8 cellular contexts compared by ENCODE assay signal in the genomic region with DNA sequence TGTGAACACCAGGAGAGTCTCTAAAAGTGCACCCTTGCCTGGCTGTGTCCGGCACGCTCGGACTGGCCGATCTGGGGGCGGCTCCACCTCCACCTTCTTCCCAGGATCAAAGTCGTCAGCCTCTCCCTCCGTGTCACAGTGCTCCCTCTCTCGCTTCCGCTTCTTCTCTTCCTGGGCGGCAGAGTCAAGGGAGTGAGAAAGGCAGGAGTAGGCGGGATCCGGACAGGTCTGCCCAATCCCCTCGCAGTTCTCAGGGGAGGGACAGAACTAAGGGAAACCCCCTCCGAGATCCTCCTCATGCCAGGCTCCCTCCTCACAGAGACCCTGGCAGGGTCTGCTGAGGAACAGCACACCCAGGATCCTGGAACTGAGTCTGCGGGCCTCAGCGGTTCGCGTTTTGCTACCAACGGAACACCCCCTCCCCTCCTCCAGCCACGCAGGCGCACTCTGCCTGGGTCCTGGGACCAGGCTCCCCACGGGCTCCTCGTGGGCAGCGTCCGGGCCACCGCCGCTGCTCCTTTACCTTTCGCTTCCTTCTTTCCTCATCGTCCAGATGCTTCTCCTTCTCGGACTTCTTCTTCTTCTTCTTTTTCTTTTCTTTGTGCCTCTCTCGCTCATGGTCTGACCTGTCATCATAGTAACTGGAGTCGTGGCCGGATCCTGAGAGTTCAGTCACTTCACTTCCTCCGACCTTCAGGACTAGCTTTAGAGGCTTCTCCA. TPM values are rescaled to one million over a fixed set of nuclear protein-coding genes. Genes with fewer than 3 reads are reported as not detected.
DNase-seq lines count a peak whose midpoint lies in the region; ATAC-seq and TF ChIP-seq lines count a peak whose summit lies in the region.

No MANE protein-coding gene starts in this region.

- H3K27ac ChIP-seq in ACC112 (ENCODE audit: low read depth, low read length) = 0 out of 2 replicates have a peak overlapping the region, but pooled peaks have one; percentile 73
- H3K27ac ChIP-seq in HUES64 (ENCODE audit: low read depth, low read length) = no peak overlapping the region
- H3K27ac ChIP-seq in tibial nerve = peak overlapping the region in 3 of 4 donors; percentile 80 to 91 (median 89)

- H3K36me3 ChIP-seq in ACC112 (ENCODE audit: insufficient read depth, low read length) (peaks cover 29% of the 10 kb centered on the region), HUES64 (ENCODE audit: insufficient read depth, low read length) (peaks cover 79% of the 10 kb centered on the region), tibial nerve (peaks cover 0 to 50% (median 20%) of the 10 kb centered on the region in 3 donors)

- H3K9me3 ChIP-seq in HUES64 (ENCODE audit: insufficient read depth, low read depth, low read length) (no peaks in the 10 kb centered on the region), tibial nerve (no peaks in the 10 kb centered on the region)

- no peak for TF ChIP-seq CTCF in tibial nerve (IDR thresholded peaks at IDR 0.05)

- H3K9ac ChIP-seq in HUES64 (ENCODE audit: low read depth, low read length) = peak overlapping the region; percentile 97

- POLR2A ChIA-PET in HEK293T (lab: Yijun Ruan, JAX) = interaction anchor here (1.3 to 3.5 kb wide), 5 partner anchors 11 to 198 kb away, joined by 3 to 28 read pairs (median 4); a partner anchor contains a TSS

- H3K79me2 ChIP-seq in ACC112 (ENCODE audit: control insufficient read depth, insufficient read depth, low read length, unreplicated experiment) = peaks cover 81% of the 10 kb centered on the region

- H3K4me3 ChIP-seq in ACC112 (ENCODE audit: low read depth, low read length) (peak overlapping the region; percentile 95), HUES64 (ENCODE audit: low read length) (peak overlapping the region; percentile 84), tibial nerve (peak overlapping the region in 3 of 4 donors; percentile 71 to 85 (median 80))

- WGBS in HUES64 = 39% methylated on average over 33 of the region's 34 CpGs
- 73 to 74% methylated on average over 34 of the region's 34 CpGs for WGBS in tibial nerve, 2 donors

- H3K27me3 ChIP-seq in ACC112 (ENCODE audit: insufficient read depth, low read length) (no peaks in the 10 kb centered on the region), HUES64 (ENCODE audit: insufficient read depth, low read length) (no peaks in the 10 kb centered on the region), tibial nerve (no peaks in the 10 kb centered on the region)

- H3K4me1 Mint-ChIP-seq in activated T-helper 17 cell treated with anti-CD3 and anti-CD28 coated beads, Interleukin-2, amount 50 U/mL, for 72 hours = peaks cover 15% of the 10 kb centered on the region

- peaks cover 27% of the 10 kb centered on the region for H3K4me1 ChIP-seq in ACC112 (ENCODE audit: control insufficient read depth, insufficient read depth, low read length, unreplicated experiment)
- peaks cover 10% of the 10 kb centered on the region; the same call in 1 of the 2 replicates for H3K4me1 ChIP-seq in HUES64 (ENCODE audit: insufficient read depth, low read length)
- H3K4me1 ChIP-seq in tibial nerve = peaks cover 0 to 30% (median 18%) of the 10 kb centered on the region in 4 donors

- DNase-seq in kidney tubule cell (ENCODE audit: low spot score) = peak; percentile 45
- DNase-seq in tibial nerve (ENCODE audit: low spot score in 2 of 2) = no peak
- no peak for DNase-seq in NCI-H446 treated with DMSO at 0.1 percent for 48 hours (lab: John Stamatoyannopoulos, UW)
- no peak for DNase-seq in HEK293T (ENCODE audit: extremely low spot score)
- no peak for DNase-seq in KG1 (lab: John Stamatoyannopoulos, UW)

- no peaks in the 10 kb centered on the region for H3K9me3 Mint-ChIP-seq in activated T-helper 17 cell treated with anti-CD3 and anti-CD28 coated beads, Interleukin-2, amount 50 U/mL, for 72 hours

- H2AFZ ChIP-seq in ACC112 (ENCODE audit: low read length, unreplicated experiment) = no peak overlapping the region

- CTCF ChIA-PET in HEK293T (lab: Yijun Ruan, JAX) = interaction anchor here (1.2 kb wide), 1 partner anchor 222 kb away, joined by 3 read pairs; no protein-coding TSS in a partner anchor

- H3K27ac Mint-ChIP-seq in activated T-helper 17 cell treated with anti-CD3 and anti-CD28 coated beads, Interleukin-2, amount 50 U/mL, for 72 hours = peak overlapping the region; percentile 93

- H3K36me3 Mint-ChIP-seq in activated T-helper 17 cell treated with anti-CD3 and anti-CD28 coated beads, Interleukin-2, amount 50 U/mL, for 72 hours (ENCODE audit: low read depth) = peaks cover 70% of the 10 kb centered on the region

- no peak for ATAC-seq in activated T-helper 17 cell treated with anti-CD3 and anti-CD28 coated beads, Interleukin-2, amount 50 U/mL, for 72 hours (replicated peaks)

- H3K27me3 Mint-ChIP-seq in activated T-helper 17 cell treated with anti-CD3 and anti-CD28 coated beads, Interleukin-2, amount 50 U/mL, for 72 hours = no peaks in the 10 kb centered on the region

- H3K4me3 Mint-ChIP-seq in activated T-helper 17 cell treated with anti-CD3 and anti-CD28 coated beads, Interleukin-2, amount 50 U/mL, for 72 hours = peak overlapping the region; percentile 94

- no peak for TF ChIP-seq EP300 in tibial nerve (IDR thresholded peaks at IDR 0.05)

- no peak for TF ChIP-seq POLR2A in tibial nerve (IDR thresholded peaks at IDR 0.05)

TF ChIP-seq in HEK293T, 16 proteins besides CTCF, POLR2A, EP300 and RAD21:
- TF ChIP-seq SP1 (IDR thresholded peaks at IDR 0.05) = no peak

RNA-seq across cellular contexts. Expression of a gene that starts 1.3 kb away (rescaled TPM):
- 32.3 TPM for polyA plus RNA-seq in HUES64 (2013, experiment 1 of 2)
- 34.2 TPM for polyA plus RNA-seq in HUES64 (2013, experiment 2 of 2)
- total RNA-seq in activated T-helper 17 cell treated with anti-CD3 and anti-CD28 coated beads, Interleukin-2, amount 50 U/mL, for 72 hours = 10 to 100 TPM; 65.2 to 72.5 TPM
- 10 to 100 TPM; 35.8 to 55.3 (median 49.0) TPM for total RNA-seq in tibial nerve

RNA-seq across cellular contexts. Expression of a gene that starts 1.4 kb away (rescaled TPM):
- polyA plus RNA-seq in HUES64 (2013, experiment 1 of 2) = 40.2 TPM
- polyA plus RNA-seq in HUES64 (2013, experiment 2 of 2) = 35.9 TPM
- total RNA-seq in activated T-helper 17 cell treated with anti-CD3 and anti-CD28 coated beads, Interleukin-2, amount 50 U/mL, for 72 hours = 10 to 100 TPM; 18.3 to 45.0 TPM
- total RNA-seq in tibial nerve = 1 to 10 TPM in 1 of 4 donors, under 1 TPM in 3; 0.30 to 1.3 (median 0.52) TPM

RNA-seq across cellular contexts. Expression of a gene that starts 40.5 kb away (rescaled TPM):
- polyA plus RNA-seq in HUES64 (2013, experiment 1 of 2) = 7.2 TPM
- 5.5 TPM for polyA plus RNA-seq in HUES64 (2013, experiment 2 of 2)
- 10 to 100 TPM; 13.6 to 26.8 TPM for total RNA-seq in activated T-helper 17 cell treated with anti-CD3 and anti-CD28 coated beads, Interleukin-2, amount 50 U/mL, for 72 hours
- total RNA-seq in tibial nerve = 1 to 10 TPM; 1.1 to 6.9 (median 2.3) TPM

Comparison
In these comparisons a context has a peak if more than half of its experiments do, and no peak if none do; other contexts are left out.
1. RNA of a gene that starts 1.4 kb away (total RNA-seq): 18.3 to 45.0 TPM in activated T-helper 17 cell treated with anti-CD3 and anti-CD28 coated beads, Interleukin-2, amount 50 U/mL, for 72 hours; 0.30 to 1.3 TPM in tibial nerve; every median in the first group is over 4 times any median in the second.
2. Peak in every context shown above with its lines, with median percentiles within 50 percentile points of each other: H3K4me3 ChIP-seq.